ENCODE assay signal across 9 cellular contexts in genomic region chr20:24781061-24781980, GRCh38.
DNase-seq lines count a peak whose midpoint lies in the region; ATAC-seq and TF ChIP-seq lines count a peak whose summit lies in the region.
"Had no signal": no experiment of that assay in that cellular context is flagged by ENCODE, and none has a peak within 500 bp of the region (broad histone marks: within the 10 kb centered on the region; RNA-seq: fewer than 3 reads in every experiment).

No MANE protein-coding gene starts in this region.

- H3K36me3 ChIP-seq in colonic mucosa = no peaks in the 10 kb centered on the region
- H3K36me3 ChIP-seq: ascending aorta had no signal

- no peak overlapping the region for H3K27ac ChIP-seq in colonic mucosa
- H3K27ac ChIP-seq: ascending aorta had no signal

- peaks cover 5 to 15% of the 10 kb centered on the region in 2 donors for H3K27me3 Mint-ChIP-seq in natural killer cell treated with Interleukin-12 subunit alpha and Interleukin-12 subunit beta and Interleukin-15 and Interleukin-18, amount 100 ng/mL, for 72 hours
- H3K27me3 Mint-ChIP-seq in natural killer cell (ENCODE audit: low read depth in 2 of 2) = peaks cover 12% of the 10 kb centered on the region in 2 donors

- no peak overlapping the region for H3K4me3 ChIP-seq in colonic mucosa
- H3K4me3 ChIP-seq: ascending aorta had no signal

- no peaks in the 10 kb centered on the region for H3K27me3 ChIP-seq in colonic mucosa
- H3K27me3 ChIP-seq: ascending aorta had no signal

- no peak overlapping the region for H3K9ac ChIP-seq in colonic mucosa (ENCODE audit: low read depth in 2 of 2, low read length in 2 of 2)

- H3K4me3 Mint-ChIP-seq in natural killer cell treated with Interleukin-12 subunit alpha and Interleukin-12 subunit beta and Interleukin-15 and Interleukin-18, amount 100 ng/mL, for 72 hours = no peak overlapping the region
- H3K4me3 Mint-ChIP-seq in natural killer cell = no peak overlapping the region

- H3K27ac Mint-ChIP-seq in natural killer cell treated with Interleukin-12 subunit alpha and Interleukin-12 subunit beta and Interleukin-15 and Interleukin-18, amount 100 ng/mL, for 72 hours = no peak overlapping the region
- no peak overlapping the region for H3K27ac Mint-ChIP-seq in natural killer cell

- H3K4me1 Mint-ChIP-seq in natural killer cell treated with Interleukin-12 subunit alpha and Interleukin-12 subunit beta and Interleukin-15 and Interleukin-18, amount 100 ng/mL, for 72 hours (ENCODE audit: low read depth in 2 of 2) = peaks cover 18% of the 10 kb centered on the region in 2 donors
- H3K4me1 Mint-ChIP-seq in natural killer cell = peaks cover 16 to 19% of the 10 kb centered on the region in 2 donors

- no peaks in the 10 kb centered on the region for H3K36me3 Mint-ChIP-seq in natural killer cell treated with Interleukin-12 subunit alpha and Interleukin-12 subunit beta and Interleukin-15 and Interleukin-18, amount 100 ng/mL, for 72 hours
- no peaks in the 10 kb centered on the region for H3K36me3 Mint-ChIP-seq in natural killer cell

- H3K4me1 ChIP-seq in colonic mucosa = no peaks in the 10 kb centered on the region
- H3K4me1 ChIP-seq: ascending aorta had no signal

- peak; percentile 47 for DNase-seq in natural killer cell treated with Interleukin-12 subunit alpha and Interleukin-12 subunit beta and Interleukin-15 and Interleukin-18, amount 100 ng/mL, for 72 hours (ENCODE audit: low spot score)
- DNase-seq in natural killer cell = no peak
- DNase-seq in NCI-H82 (lab: John Stamatoyannopoulos, UW) = peak; percentile 77
- no peak for DNase-seq in colonic mucosa
- DNase-seq in mucosa of gallbladder (ENCODE audit: low spot score) = peak; percentile 30
- DNase-seq in stimulated activated CD4-positive, alpha-beta T cell treated with anti-CD3 and anti-CD28 coated beads, Interleukin-1b, Interleukin-23, amount 100 ng/mL, for 48 hours = no peak

- no peaks in the 10 kb centered on the region for H3K9me3 Mint-ChIP-seq in natural killer cell treated with Interleukin-12 subunit alpha and Interleukin-12 subunit beta and Interleukin-15 and Interleukin-18, amount 100 ng/mL, for 72 hours
- no peaks in the 10 kb centered on the region for H3K9me3 Mint-ChIP-seq in natural killer cell

- ATAC-seq in natural killer cell treated with Interleukin-12 subunit alpha and Interleukin-12 subunit beta and Interleukin-15 and Interleukin-18, amount 100 ng/mL, for 72 hours = no peak
- ATAC-seq in natural killer cell (no peak), HG03520 (IDR thresholded peaks at IDR 0.05; ENCODE audit: unreplicated experiment) (no peak), GM21390 (IDR thresholded peaks at IDR 0.05; ENCODE audit: unreplicated experiment) (no peak)

- H3K9me3 ChIP-seq in colonic mucosa = no peaks in the 10 kb centered on the region
- H3K9me3 ChIP-seq: ascending aorta had no signal

- intact Hi-C loops in natural killer cell (cut with micrococcal nuclease) = no loop called here
- intact Hi-C loops in colonic mucosa (cut with DNase I) = no loop called here

- TF ChIP-seq CTCF in natural killer cell (IDR thresholded peaks at IDR 0.05) (no peak), colonic mucosa (IDR thresholded peaks at IDR 0.05) (peak; percentile 20)

Comparison
In these comparisons a context has a peak if more than half of its experiments do, and no peak if none do; other contexts are left out.
1. DNase-seq: peak in natural killer cell treated with Interleukin-12 subunit alpha and Interleukin-12 subunit beta and Interleukin-15 and Interleukin-18, amount 100 ng/mL, for 72 hours (single experiment), NCI-H82 (single experiment) and mucosa of gallbladder (single experiment); none in natural killer cell (single experiment), colonic mucosa (single experiment) and stimulated activated CD4-positive, alpha-beta T cell treated with anti-CD3 and anti-CD28 coated beads, Interleukin-1b, Interleukin-23, amount 100 ng/mL, for 48 hours (single experiment).